Comparison of ENCODE assay signal across 1 cellular context in the genomic region with DNA sequence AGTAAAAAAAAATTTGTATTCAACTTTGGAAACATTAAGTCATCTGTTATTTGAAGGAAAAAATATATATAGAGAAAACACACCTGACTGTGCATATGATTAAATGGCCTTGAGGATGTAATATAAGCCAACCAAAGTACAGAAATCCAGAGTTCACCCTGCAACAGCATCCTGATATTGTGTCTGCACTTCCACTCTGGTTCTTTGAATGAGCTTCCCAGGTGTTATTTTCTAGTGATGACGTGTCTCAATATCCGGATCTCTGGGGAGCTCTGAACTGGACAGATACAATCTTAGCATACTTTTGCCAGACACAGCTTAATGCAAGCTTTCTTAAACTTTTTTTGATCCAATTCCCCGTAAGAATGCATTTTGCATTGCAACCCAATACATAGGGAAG.
TF ChIP-seq lines count a peak whose summit lies in the region.

No MANE protein-coding gene starts in this region.

TF ChIP-seq in endothelial cell of umbilical vein, 7 proteins besides CTCF, POLR2A, EP300 and RAD21:
- TF ChIP-seq JUN (IDR thresholded peaks at IDR 0.05; ENCODE audit: borderline replicate concordance, insufficient read depth, insufficient read length, low read depth) (no peak), FOS (IDR thresholded peaks at IDR 0.05; ENCODE audit: borderline replicate concordance, insufficient read depth, low read length) (no peak), POLR2AphosphoS5 (IDR thresholded peaks at IDR 0.05; ENCODE audit: insufficient read depth, low read depth, low read length) (no peak), EZH2 (IDR thresholded peaks at IDR 0.05; ENCODE audit: borderline replicate concordance, low read depth, low read length, severe bottlenecking) (no peak), GATA2 (IDR thresholded peaks at IDR 0.05; ENCODE audit: insufficient read depth, insufficient read length, low read depth, low read length) (no peak), MYC (IDR thresholded peaks at IDR 0.05; ENCODE audit: low read depth, low read length) (no peak), MAX (IDR thresholded peaks at IDR 0.05; ENCODE audit: insufficient read depth, insufficient read length) (no peak)
TF ChIP-seq in endothelial cell of umbilical vein: peak in this region for 0.
